In genomic region chr11:20337526-20338154, GRCh38 we compare ENCODE assay signal across 8 cellular contexts. TPM values are rescaled to one million over a fixed set of nuclear protein-coding genes. Genes with fewer than 3 reads are reported as not detected.
DNase-seq lines count a peak whose midpoint lies in the region; ATAC-seq, FAIRE-seq and TF ChIP-seq lines count a peak whose summit lies in the region.

No MANE protein-coding gene starts in this region.

- TF ChIP-seq POLR2A in heart left ventricle (IDR thresholded peaks at IDR 0.05): no peak
- TF ChIP-seq POLR2A in K562 (conservative IDR thresholded peaks at IDR 0.05): no peak

- no peaks in the 10 kb centered on the region for H4K20me1 ChIP-seq in K562 (replicated peaks; ENCODE audit: control insufficient read depth, insufficient read depth, low read length)

- H3K27ac Mint-ChIP-seq in nephron: no peak overlapping the region

- H3K4me3 ChIP-seq in heart left ventricle (no peak overlapping the region), right cardiac atrium (ENCODE audit: low read length) (no peak overlapping the region), K562 (no peak overlapping the region)

- in situ Hi-C loops in K562 (cut with MboI): loop anchor here (10.0 kb wide), 2 partner anchors 203 to 403 kb away; no protein-coding TSS in a partner anchor

- H3K36me3 Mint-ChIP-seq in nephron (ENCODE audit: low read depth): no peaks in the 10 kb centered on the region
- no peaks in the 10 kb centered on the region for H3K36me3 Mint-ChIP-seq in activated T-cell treated with anti-CD3 and anti-CD28 coated beads, Interleukin-2, amount 50 U/mL, for 4 hours (ENCODE audit: insufficient read depth)

- CTCF ChIA-PET in K562 (lab: Yijun Ruan, JAX; ENCODE audit: low intra/inter-chr PET ratio): interaction anchor here (1.0 to 1.4 kb wide), 3 partner anchors 387 to 433 kb away, joined by 3 to 5 read pairs (median 5); no protein-coding TSS in a partner anchor

- TF ChIP-seq CTCF in heart left ventricle (IDR thresholded peaks at IDR 0.05) (peak in 10 of 12 donors; percentile 8 to 52 (median 30)), K562 (IDR thresholded peaks at IDR 0.05 in 2 of 3, conservative IDR thresholded peaks at IDR 0.05 in 1 of 3; ENCODE audit: insufficient read depth in 2 of 3, low read depth in 1 of 3, low read length in 3 of 3) (peak; percentile 40 to 55 (median 53)), nephron (IDR thresholded peaks at IDR 0.05; ENCODE audit: unreplicated experiment in 3 of 3) (peak; percentile 51 to 69 (median 55))

- FAIRE-seq in K562 (lab: Jason Lieb, UNC): peak; percentile 70

- DNase-seq in heart left ventricle: no peak
- DNase-seq in right cardiac atrium: no peak
- peak; percentile 36 for DNase-seq in NCI-H146 treated with DMSO at 0.1 percent for 48 hours (lab: John Stamatoyannopoulos, UW; ENCODE audit: unreplicated experiment)
- peak in 2 of 4 experiments; percentile 30 to 46 for DNase-seq in K562 (ENCODE audit: extremely low read depth in 1 of 4, low spot score in 3 of 4)
- no peak for DNase-seq in stimulated activated CD4-positive, alpha-beta T cell treated with anti-CD3 and anti-CD28 coated beads, Interleukin-4, amount 100 ng/mL, for 4 hours
- no peak for DNase-seq in activated T-cell treated with anti-CD3 and anti-CD28 coated beads, Interleukin-2, amount 50 U/mL, for 4 hours

- peaks cover 11% of the 10 kb centered on the region for H3K4me1 Mint-ChIP-seq in nephron
- H3K4me1 Mint-ChIP-seq in activated T-cell treated with anti-CD3 and anti-CD28 coated beads, Interleukin-2, amount 50 U/mL, for 4 hours (ENCODE audit: low read depth): peaks cover 2% of the 10 kb centered on the region

- no peak overlapping the region for H3K4me3 Mint-ChIP-seq in nephron
- H3K4me3 Mint-ChIP-seq in activated T-cell treated with anti-CD3 and anti-CD28 coated beads, Interleukin-2, amount 50 U/mL, for 4 hours: no peak overlapping the region

- 23 to 29% (median 26%) methylated on average over 9 of the region's 9 CpGs for WGBS in heart left ventricle, 4 donors
- 22% methylated on average over 9 of the region's 9 CpGs for WGBS in right cardiac atrium
- 1% methylated on average over 9 of the region's 9 CpGs for WGBS in K562 (ENCODE audit: insufficient coverage, low coverage, missing lambda C conversion rate)

- no peak overlapping the region for H2AFZ ChIP-seq in K562 (ENCODE audit: low read depth, low read length)

- H3K27ac ChIP-seq in heart left ventricle: no peak overlapping the region
- no peak overlapping the region for H3K27ac ChIP-seq in right cardiac atrium (ENCODE audit: low read length)
- H3K27ac ChIP-seq in K562 (ENCODE audit: extremely low read depth, low read depth, low read length): no peak overlapping the region

- peak in 1 of 2 experiments; percentile 62; a peak in 2 of 4 replicates for TF ChIP-seq RAD21 in K562 (CRISPR knock-in tag; conservative IDR thresholded peaks at IDR 0.05 in 1 of 2, IDR thresholded peaks at IDR 0.05 in 1 of 2)

- no peak for ATAC-seq in heart left ventricle
- ATAC-seq in right cardiac atrium: no peak
- ATAC-seq in K562: peak; percentile 90
- ATAC-seq in activated T-cell treated with anti-CD3 and anti-CD28 coated beads, Interleukin-2, amount 50 U/mL, for 4 hours: no peak
- no peak for ATAC-seq in HG03354 (IDR thresholded peaks at IDR 0.05; ENCODE audit: poor library complexity, severe bottlenecking, unreplicated experiment)

- intact Hi-C loops in heart left ventricle (cut with DNase I): loop anchor here in 6 of 10 donors (5.0 kb wide), 2 partner anchors 205 to 210 kb away; no protein-coding TSS in a partner anchor
- intact Hi-C loops in right cardiac atrium (cut with DNase I): no loop called here
- intact Hi-C loops in K562 (cut with micrococcal nuclease): loop anchor here (2.0 to 5.0 kb wide), 4 partner anchors 90 to 430 kb away; no protein-coding TSS in a partner anchor

- no peaks in the 10 kb centered on the region for H3K79me2 ChIP-seq in K562 (ENCODE audit: control insufficient read depth, insufficient read depth, low read length)

- H3K9ac ChIP-seq in K562 (ENCODE audit: insufficient read depth in 1 of 2, low read depth in 2 of 2, low read length in 2 of 2): no peak overlapping the region

- peaks cover 11% of the 10 kb centered on the region for H3K27me3 Mint-ChIP-seq in nephron (ENCODE audit: low read depth)
- H3K27me3 Mint-ChIP-seq in activated T-cell treated with anti-CD3 and anti-CD28 coated beads, Interleukin-2, amount 50 U/mL, for 4 hours (ENCODE audit: low read depth): peaks cover 68% of the 10 kb centered on the region

- H3K27me3 ChIP-seq in heart left ventricle: peaks cover 5 to 52% (median 12%) of the 10 kb centered on the region in 9 donors
- no peaks in the 10 kb centered on the region for H3K27me3 ChIP-seq in right cardiac atrium (ENCODE audit: control insufficient read depth, insufficient read depth)
- peaks cover 3 to 16% of the 10 kb centered on the region in 2 experiments; a peak in 4 of 5 replicates for H3K27me3 ChIP-seq in K562 (ENCODE audit: control insufficient read depth in 2 of 2, insufficient read depth in 2 of 2, low read length in 2 of 2)

- H3K4me1 ChIP-seq in heart left ventricle (peaks cover 0 to 3% (median 0%) of the 10 kb centered on the region in 12 donors), right cardiac atrium (ENCODE audit: control insufficient read depth, insufficient read depth, low read length) (no peaks in the 10 kb centered on the region), K562 (replicated peaks in 1 of 2; ENCODE audit: control insufficient read depth in 2 of 2, insufficient read depth in 2 of 2, low read length in 2 of 2) (peaks cover 0 to 4% of the 10 kb centered on the region in 2 experiments; a peak in 2 of 5 replicates)

- no peaks in the 10 kb centered on the region for H3K9me3 Mint-ChIP-seq in nephron
- H3K9me3 Mint-ChIP-seq in activated T-cell treated with anti-CD3 and anti-CD28 coated beads, Interleukin-2, amount 50 U/mL, for 4 hours: no peaks in the 10 kb centered on the region

- H3K9me3 ChIP-seq in heart left ventricle: no peaks in the 10 kb centered on the region
- H3K9me3 ChIP-seq in right cardiac atrium (ENCODE audit: control insufficient read depth, low read length): no peaks in the 10 kb centered on the region
- no peaks in the 10 kb centered on the region for H3K9me3 ChIP-seq in K562 (replicated peaks; ENCODE audit: control insufficient read depth, insufficient read depth, low read depth, low read length)

- POLR2A ChIA-PET in K562 (lab: Yijun Ruan, JAX): no interaction called here

- TF ChIP-seq EP300 in K562 (IDR thresholded peaks at IDR 0.05; ENCODE audit: low read length): no peak

- H3K36me3 ChIP-seq in heart left ventricle: no peaks in the 10 kb centered on the region
- H3K36me3 ChIP-seq in K562 (ENCODE audit: control insufficient read depth, insufficient read depth, low read length): no peaks in the 10 kb centered on the region

- no peaks in the 10 kb centered on the region for H3K9me1 ChIP-seq in K562 (ENCODE audit: control insufficient read depth, insufficient read depth, low read length)

- no TSS peak for BruUV-seq in K562 (replicated peaks; lab: Mats Ljungman, UMichigan)

- no peak overlapping the region for H3K4me2 ChIP-seq in K562 (ENCODE audit: insufficient read depth, low read length)

RNA-seq across cellular contexts. Expression of gene HTATIP2, which starts 25.9 kb away (rescaled TPM):
- total RNA-seq in heart left ventricle (10 to 100 TPM; 11.1 to 33.8 (median 16.3) TPM), right cardiac atrium (10 to 100 TPM; 12.7 to 22.0 (median 17.2) TPM), K562 (2014; rRNA removed) (49.6 and 59.9 TPM in 2 replicates), K562 (2014; rRNA removed; fragmentation: Illumina TruSeq; extraction: Trizol) (57.4 and 63.7 TPM in 2 replicates), K562 (2015; rRNA removed; fragmentation: Illumina TruSeq; extraction: Trizol) (46.9 and 52.4 TPM in 2 replicates), K562 (2021) (45.7 and 48.3 TPM in 2 replicates)
- polyA plus RNA-seq in heart left ventricle (10 to 100 TPM; 10.6 to 33.7 TPM), right cardiac atrium (18.4 TPM), K562 (2011; rRNA removed) (43.4 and 64.4 TPM in 2 replicates), K562 (2014; fragmentation: Illumina TruSeq; extraction: Trizol) (51.8 and 65.7 TPM in 2 replicates), K562 (2014; fragmentation: Nextera tagmentation; extraction: Ambion mirVana) (10 to 100 TPM; 89.7 to 90.9 TPM), K562 (2014; rRNA removed) (70.4 and 74.2 TPM in 2 replicates)
- total RNA-seq in K562 (2011; cell fraction: chromatin; rRNA removed; ENCODE audit: low replicate concordance): 26.5 and 48.5 TPM in 2 replicates
- total RNA-seq in K562 (2011; cell fraction: nucleolus; rRNA removed): 24.3 and 26.2 TPM in 2 replicates
- total RNA-seq in K562 (2011; cell fraction: nucleoplasm; rRNA removed): 35.4 and 42.0 TPM in 2 replicates
- polyA plus RNA-seq in K562 (2011; cell fraction: cytosol; rRNA removed): 15.9 and 29.8 TPM in 2 replicates
- polyA plus RNA-seq in K562 (2011; cell fraction: nucleus; rRNA removed): 23.9 and 34.4 TPM in 2 replicates
- polyA plus RNA-seq in K562 (2012): 62.2 and 81.0 TPM in 2 replicates
- 49.7 and 57.3 TPM in 2 replicates for polyA minus RNA-seq in K562 (2011; rRNA and poly(A)+ RNA removed)
- polyA minus RNA-seq in K562 (2011; cell fraction: cytosol; rRNA and poly(A)+ RNA removed): 9.2 and 21.1 TPM in 2 replicates
- 13.9 and 16.1 TPM in 2 replicates for polyA minus RNA-seq in K562 (2011; cell fraction: nucleus; rRNA and poly(A)+ RNA removed)
- total RNA-seq in activated T-cell treated with anti-CD3 and anti-CD28 coated beads, Interleukin-2, amount 50 U/mL, for 4 hours: 10 to 100 TPM; 36.6 to 44.3 (median 37.8) TPM

RNA-seq across cellular contexts. Expression of gene PRMT3, which starts 49.9 kb away (rescaled TPM):
- total RNA-seq in heart left ventricle (10 to 100 TPM in 7 of 9 donors, 1 to 10 TPM in 2; 9.9 to 15.0 (median 10.5) TPM), right cardiac atrium (10 to 100 TPM; 12.3 to 16.3 (median 13.3) TPM), K562 (2014; rRNA removed) (45.4 and 46.4 TPM in 2 replicates), K562 (2014; rRNA removed; fragmentation: Illumina TruSeq; extraction: Trizol) (55.8 and 64.1 TPM in 2 replicates), K562 (2015; rRNA removed; fragmentation: Illumina TruSeq; extraction: Trizol) (43.7 and 44.2 TPM in 2 replicates), K562 (2021) (43.2 and 44.7 TPM in 2 replicates)
- polyA plus RNA-seq in heart left ventricle (10 to 100 TPM in 1 of 2 donors, 1 to 10 TPM in 1; 6.6 to 13.7 TPM), right cardiac atrium (9.8 TPM), K562 (2011; rRNA removed) (36.3 and 62.1 TPM in 2 replicates), K562 (2014; fragmentation: Illumina TruSeq; extraction: Trizol) (44.2 and 49.8 TPM in 2 replicates), K562 (2014; fragmentation: Nextera tagmentation; extraction: Ambion mirVana) (10 to 100 TPM; 24.0 to 35.3 TPM), K562 (2014; rRNA removed) (42.8 and 44.7 TPM in 2 replicates)
- total RNA-seq in K562 (2011; cell fraction: chromatin; rRNA removed; ENCODE audit: low replicate concordance): 37.6 and 85.1 TPM in 2 replicates
- 27.8 and 29.6 TPM in 2 replicates for total RNA-seq in K562 (2011; cell fraction: nucleolus; rRNA removed)
- 42.1 and 62.3 TPM in 2 replicates for total RNA-seq in K562 (2011; cell fraction: nucleoplasm; rRNA removed)
- polyA plus RNA-seq in K562 (2011; cell fraction: cytosol; rRNA removed): 14.9 and 18.5 TPM in 2 replicates
- 20.7 and 29.0 TPM in 2 replicates for polyA plus RNA-seq in K562 (2011; cell fraction: nucleus; rRNA removed)
- 23.6 and 28.6 TPM in 2 replicates for polyA plus RNA-seq in K562 (2012)
- 64.1 and 76.2 TPM in 2 replicates for polyA minus RNA-seq in K562 (2011; rRNA and poly(A)+ RNA removed)
- polyA minus RNA-seq in K562 (2011; cell fraction: cytosol; rRNA and poly(A)+ RNA removed): 11.9 and 27.8 TPM in 2 replicates
- 42.9 and 59.4 TPM in 2 replicates for polyA minus RNA-seq in K562 (2011; cell fraction: nucleus; rRNA and poly(A)+ RNA removed)
- total RNA-seq in activated T-cell treated with anti-CD3 and anti-CD28 coated beads, Interleukin-2, amount 50 U/mL, for 4 hours: 10 to 100 TPM; 55.5 to 60.2 (median 57.1) TPM

Comparison
In these comparisons a context has a peak if more than half of its experiments do, and no peak if none do; other contexts are left out.
1. intact Hi-C loops: an anchor here in heart left ventricle (5.0 kb wide) and K562 (2.0 to 5.0 kb wide); none called in right cardiac atrium.